In the genomic region with DNA sequence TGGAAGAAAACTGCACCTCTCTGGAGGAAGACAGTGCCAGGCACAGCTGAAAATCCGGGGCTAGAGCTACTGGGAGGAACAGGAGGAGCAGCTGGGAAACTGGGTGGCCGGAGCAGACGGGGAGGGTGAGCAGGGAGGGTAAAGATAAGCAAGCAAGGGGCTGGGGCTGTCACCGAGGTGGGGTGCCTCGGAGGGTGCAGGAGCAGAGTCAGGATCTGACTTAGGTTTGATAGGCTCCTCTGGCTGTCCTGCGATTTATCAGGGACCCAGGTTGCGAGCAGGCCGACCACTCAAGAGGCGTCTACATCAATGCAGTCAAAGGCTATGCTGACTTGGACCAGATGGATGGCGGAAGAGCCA, we compare ENCODE assay signal across 28 cellular contexts. TPM values are rescaled to one million over a fixed set of nuclear protein-coding genes. Genes with fewer than 3 reads are reported as not detected.
A peak's percentile ranks its signal among the peaks of the same experiment; 100 is the strongest.
DNase-seq lines count a peak whose midpoint lies in the region; ATAC-seq and TF ChIP-seq lines count a peak whose summit lies in the region.
"Had no signal": no experiment of that assay in that cellular context is flagged by ENCODE, and none has a peak within 500 bp of the region (broad histone marks: within the 10 kb centered on the region; RNA-seq: fewer than 3 reads in every experiment).

No MANE protein-coding gene starts in this region.

- H3K4me2 ChIP-seq in OCI-LY3 (ENCODE audit: low read length) = peak overlapping the region; percentile 40
- H3K4me2 ChIP-seq: hepatocyte, smooth muscle cell had no signal

- peaks cover 3% of the 10 kb centered on the region; the same call in 1 of the 2 replicates for H3K79me2 ChIP-seq in OCI-LY3 (ENCODE audit: low read length)
- H3K79me2 ChIP-seq: parathyroid adenoma had no signal

- TF ChIP-seq CTCF in OCI-LY3 (IDR thresholded peaks at IDR 0.05; ENCODE audit: low read depth, low read length) = no peak
- no peak for TF ChIP-seq CTCF in progenitor cell of endocrine pancreas (IDR thresholded peaks at IDR 0.05; ENCODE audit: unreplicated experiment)

- peaks cover 6% of the 10 kb centered on the region for H3K4me1 ChIP-seq in OCI-LY3 (ENCODE audit: low read length)
- H3K4me1 ChIP-seq: gastrocnemius medialis, parathyroid adenoma, right atrium auricular region, SJSA1 had no signal

- no peaks in the 10 kb centered on the region for H3K36me3 ChIP-seq in OCI-LY3 (replicated peaks; ENCODE audit: low read depth, low read length)
- H3K36me3 ChIP-seq: gastrocnemius medialis, right atrium auricular region, SJSA1 had no signal

- peaks cover 36% of the 10 kb centered on the region for H3K36me3 Mint-ChIP-seq in activated naive CD4-positive, alpha-beta T cell treated with anti-CD3 and anti-CD28 coated beads for 36 hours (ENCODE audit: low read depth)
- no peaks in the 10 kb centered on the region for H3K36me3 Mint-ChIP-seq in activated naive CD8-positive, alpha-beta T cell treated with anti-CD3 and anti-CD28 coated beads, Interleukin-2, amount 10 ng/mL, durations not matched to agents 7 days and 5 days
- peaks cover 4% of the 10 kb centered on the region for H3K36me3 Mint-ChIP-seq in progenitor cell of endocrine pancreas (ENCODE audit: insufficient read depth)

- H3K27me3 Mint-ChIP-seq in activated naive CD4-positive, alpha-beta T cell treated with anti-CD3 and anti-CD28 coated beads for 36 hours (ENCODE audit: low read depth) = no peaks in the 10 kb centered on the region
- peaks cover 4% of the 10 kb centered on the region for H3K27me3 Mint-ChIP-seq in activated naive CD8-positive, alpha-beta T cell treated with anti-CD3 and anti-CD28 coated beads, Interleukin-2, amount 10 ng/mL, durations not matched to agents 7 days and 5 days
- H3K27me3 Mint-ChIP-seq in progenitor cell of endocrine pancreas = no peaks in the 10 kb centered on the region

- no peak overlapping the region for H2AFZ ChIP-seq in OCI-LY3 (ENCODE audit: low read depth, low read length)
- H2AFZ ChIP-seq: hepatocyte, parathyroid adenoma had no signal

- peak overlapping the region; percentile 1; the same call in 1 of the 2 replicates for H3K9ac ChIP-seq in OCI-LY3 (ENCODE audit: low read length)
- H3K9ac ChIP-seq: parathyroid adenoma had no signal

- no peaks in the 10 kb centered on the region for H3K27me3 ChIP-seq in OCI-LY3 (ENCODE audit: low read depth, low read length)
- H3K27me3 ChIP-seq: gastrocnemius medialis, hepatocyte, right atrium auricular region had no signal

- no peak overlapping the region for H3K27ac ChIP-seq in OCI-LY3 (ENCODE audit: low read length)
- H3K27ac ChIP-seq: gastrocnemius medialis, hepatocyte, parathyroid adenoma, right atrium auricular region, SJSA1 had no signal

- H3K9me3 Mint-ChIP-seq in activated naive CD4-positive, alpha-beta T cell treated with anti-CD3 and anti-CD28 coated beads for 36 hours = no peaks in the 10 kb centered on the region
- H3K9me3 Mint-ChIP-seq in activated naive CD8-positive, alpha-beta T cell treated with anti-CD3 and anti-CD28 coated beads, Interleukin-2, amount 10 ng/mL, durations not matched to agents 7 days and 5 days = no peaks in the 10 kb centered on the region
- H3K9me3 Mint-ChIP-seq in progenitor cell of endocrine pancreas (ENCODE audit: low read depth) = no peaks in the 10 kb centered on the region
- H3K9me3 Mint-ChIP-seq: dendritic cell treated with granulocyte-macrophage colony-stimulating factor and Interleukin-4, amounts not matched to agents 40 ng/mL and 50 ng/mL, for 4 days; endodermal cell had no signal

- POLR2A ChIA-PET in activated naive CD8-positive, alpha-beta T cell treated with anti-CD3 and anti-CD28 coated beads, Interleukin-2, amount 10 ng/mL, durations not matched to agents 7 days and 5 days (lab: Charles Lee) = no interaction called here

- intact Hi-C loops in activated naive CD4-positive, alpha-beta T cell treated with anti-CD3 and anti-CD28 coated beads for 36 hours (cut with micrococcal nuclease) = no loop called here

- no peak for ATAC-seq in activated naive CD8-positive, alpha-beta T cell treated with anti-CD3 and anti-CD28 coated beads, Interleukin-2, amount 10 ng/mL, durations not matched to agents 7 days and 5 days (ENCODE audit: low read depth)
- ATAC-seq in HG03342 (IDR thresholded peaks at IDR 0.05; ENCODE audit: unreplicated experiment) = no peak
- ATAC-seq: gastrocnemius medialis, K562, mucosa of descending colon, Panc1 had no signal

- H4K20me1 ChIP-seq in OCI-LY3 (ENCODE audit: insufficient read depth, low read length) = no peaks in the 10 kb centered on the region

- H3K4me3 ChIP-seq in OCI-LY3 (ENCODE audit: low read length) = peak overlapping the region; percentile 35
- H3K4me3 ChIP-seq: gastrocnemius medialis, hepatocyte, K562, lung, mucosa of descending colon, right atrium auricular region, SJSA1, smooth muscle cell had no signal

- peak overlapping the region; percentile 58 for H3K4me3 Mint-ChIP-seq in activated naive CD4-positive, alpha-beta T cell treated with anti-CD3 and anti-CD28 coated beads for 36 hours
- peak overlapping the region; percentile 59 for H3K4me3 Mint-ChIP-seq in activated naive CD8-positive, alpha-beta T cell treated with anti-CD3 and anti-CD28 coated beads, Interleukin-2, amount 10 ng/mL, durations not matched to agents 7 days and 5 days
- no peak overlapping the region for H3K4me3 Mint-ChIP-seq in progenitor cell of endocrine pancreas (ENCODE audit: low read depth)
- H3K4me3 Mint-ChIP-seq: dendritic cell treated with granulocyte-macrophage colony-stimulating factor and Interleukin-4, amounts not matched to agents 40 ng/mL and 50 ng/mL, for 4 days; endodermal cell; type B pancreatic cell had no signal

- H3K27ac Mint-ChIP-seq in activated naive CD4-positive, alpha-beta T cell treated with anti-CD3 and anti-CD28 coated beads for 36 hours = peak overlapping the region; percentile 76
- H3K27ac Mint-ChIP-seq in activated naive CD8-positive, alpha-beta T cell treated with anti-CD3 and anti-CD28 coated beads, Interleukin-2, amount 10 ng/mL, durations not matched to agents 7 days and 5 days = peak overlapping the region; percentile 40
- H3K27ac Mint-ChIP-seq in progenitor cell of endocrine pancreas = peak overlapping the region; percentile 65
- H3K27ac Mint-ChIP-seq: dendritic cell treated with granulocyte-macrophage colony-stimulating factor and Interleukin-4, amounts not matched to agents 40 ng/mL and 50 ng/mL, for 4 days; type B pancreatic cell had no signal

- CTCF ChIA-PET in activated naive CD4-positive, alpha-beta T cell treated with anti-CD3 and anti-CD28 coated beads for 36 hours (lab: Charles Lee) = interaction anchor here (0.8 to 1.2 kb wide), 2 partner anchors 9 to 224 kb away, joined by 3 read pairs; no protein-coding TSS in a partner anchor

- no peaks in the 10 kb centered on the region for H3K9me3 ChIP-seq in OCI-LY3 (ENCODE audit: insufficient read depth, low read length)
- H3K9me3 ChIP-seq: gastrocnemius medialis, mucosa of descending colon, right atrium auricular region, SJSA1 had no signal

- peaks cover 65% of the 10 kb centered on the region for H3K4me1 Mint-ChIP-seq in activated naive CD4-positive, alpha-beta T cell treated with anti-CD3 and anti-CD28 coated beads for 36 hours (ENCODE audit: low read depth)
- peaks cover 4% of the 10 kb centered on the region for H3K4me1 Mint-ChIP-seq in activated naive CD8-positive, alpha-beta T cell treated with anti-CD3 and anti-CD28 coated beads, Interleukin-2, amount 10 ng/mL, durations not matched to agents 7 days and 5 days
- H3K4me1 Mint-ChIP-seq in progenitor cell of endocrine pancreas (ENCODE audit: low read depth) = peaks cover 10% of the 10 kb centered on the region

- DNase-seq in activated naive CD4-positive, alpha-beta T cell treated with anti-CD3 and anti-CD28 coated beads for 36 hours = no peak
- no peak for DNase-seq in activated naive CD4-positive, alpha-beta T cell (lab: John Stamatoyannopoulos, UW)
- no peak for DNase-seq in activated naive CD8-positive, alpha-beta T cell treated with anti-CD3 and anti-CD28 coated beads, Interleukin-2, amount 10 ng/mL, durations not matched to agents 7 days and 5 days
- DNase-seq in progenitor cell of endocrine pancreas (ENCODE audit: low spot score, unreplicated experiment) = no peak
- no peak for DNase-seq in AG08395 (ENCODE audit: low spot score)
- DNase-seq: activated CD8-positive, alpha-beta memory T cell treated with anti-CD3 and anti-CD28 coated beads, Interleukin-2, amount 50 U/mL, for 4 hours; C1 segment of cervical spinal cord; caudate nucleus; DND-41; gastrocnemius medialis; mucosa of descending colon; NCI-H1092 treated with DMSO at 0.1 percent for 48 hours; NCI-H187; NCI-H524; stimulated activated CD4-positive, alpha-beta T cell treated with anti-CD3 and anti-CD28 coated beads, Interleukin-1b, Interleukin-23, amount 100 ng/mL, for 48 hours had no signal

RNA-seq across cellular contexts. Expression of a gene that starts 12.3 kb away (rescaled TPM):
- 10 to 100 TPM; 34.1 to 37.8 TPM for total RNA-seq in activated naive CD4-positive, alpha-beta T cell treated with anti-CD3 and anti-CD28 coated beads for 36 hours
- total RNA-seq in activated naive CD8-positive, alpha-beta T cell treated with anti-CD3 and anti-CD28 coated beads, Interleukin-2, amount 10 ng/mL, durations not matched to agents 7 days and 5 days = under 1 TPM; 0.44 to 0.54 TPM
- total RNA-seq in progenitor cell of endocrine pancreas = 22.9 and 24.1 TPM in 2 replicates
- total RNA-seq: SJSA1 had no signal

Comparison
In these comparisons a context has a peak if more than half of its experiments do, and no peak if none do; other contexts are left out.
1. RNA of a gene that starts 12.3 kb away (total RNA-seq): 34.1 to 37.8 TPM in activated naive CD4-positive, alpha-beta T cell treated with anti-CD3 and anti-CD28 coated beads for 36 hours and 22.9 to 24.1 TPM in progenitor cell of endocrine pancreas; 0.44 to 0.54 TPM in activated naive CD8-positive, alpha-beta T cell treated with anti-CD3 and anti-CD28 coated beads, Interleukin-2, amount 10 ng/mL, durations not matched to agents 7 days and 5 days; every median in the first group is over 10 times any median in the second.
2. Peak in every context shown above with its lines, with median percentiles within 50 percentile points of each other: H3K27ac Mint-ChIP-seq.